Comparison of ENCODE assay signal across 22 cellular contexts in the genomic region with DNA sequence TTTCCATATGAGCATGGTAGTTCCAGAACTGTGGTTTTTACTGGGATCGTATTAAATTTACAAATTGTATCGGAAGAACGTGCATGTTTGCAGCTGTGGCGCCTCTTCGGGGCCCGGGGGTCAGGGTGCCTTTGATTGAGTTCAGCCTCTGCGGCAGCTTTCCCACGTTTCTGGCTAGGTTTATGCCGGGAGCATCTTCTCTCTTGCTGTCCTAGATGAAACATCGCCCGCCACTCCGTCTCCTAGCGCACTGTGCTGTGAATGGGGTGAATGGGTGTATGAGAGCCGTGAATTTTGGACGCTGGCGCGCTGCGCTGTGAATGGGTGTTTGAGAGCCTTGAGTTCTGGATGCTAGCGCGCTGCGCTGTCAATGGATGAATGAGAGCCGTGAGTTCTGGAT. TPM values are rescaled to one million over a fixed set of nuclear protein-coding genes. Genes with fewer than 3 reads are reported as not detected.
A peak's percentile ranks its signal among the peaks of the same experiment; 100 is the strongest.
DNase-seq lines count a peak whose midpoint lies in the region; ATAC-seq lines count a peak whose summit lies in the region.
"Had no signal": no experiment of that assay in that cellular context is flagged by ENCODE, and none has a peak within 500 bp of the region (broad histone marks: within the 10 kb centered on the region; RNA-seq: fewer than 3 reads in every experiment).

No MANE protein-coding gene starts in this region.

- H3K14ac ChIP-seq in neuronal stem cell (ENCODE audit: low read length): no peak overlapping the region

- no peak overlapping the region for H2BK120ac ChIP-seq in neuronal stem cell (ENCODE audit: low read depth, low read length)

- no peaks in the 10 kb centered on the region for H3K79me1 ChIP-seq in neuronal stem cell (ENCODE audit: low read depth, low read length)

- H4K91ac ChIP-seq in neuronal stem cell (ENCODE audit: low read depth, low read length, poor library complexity): no peak overlapping the region

- H2BK15ac ChIP-seq in neuronal stem cell (ENCODE audit: low read length): no peak overlapping the region

- peaks cover 23% of the 10 kb centered on the region for H3K4me1 ChIP-seq in CD8-positive, alpha-beta memory T cell (ENCODE audit: insufficient read depth, low read length)
- peaks cover 0 to 6% of the 10 kb centered on the region in 2 donors for H3K4me1 ChIP-seq in neuronal stem cell (ENCODE audit: control insufficient read depth in 2 of 2, insufficient read depth in 1 of 2, low read depth in 1 of 2, low read length in 2 of 2)
- H3K4me1 ChIP-seq: gastrocnemius medialis had no signal

- peaks cover 33% of the 10 kb centered on the region for H3K4me1 Mint-ChIP-seq in activated CD4-positive, alpha-beta T cell treated with anti-CD3 and anti-CD28 coated beads, Interleukin-2, amount 10 ng/mL, durations not matched to agents 7 days and 5 days
- peaks cover 28 to 39% (median 37%) of the 10 kb centered on the region in 3 donors for H3K4me1 Mint-ChIP-seq in CD8-positive, alpha-beta memory T cell
- peaks cover 33 to 34% of the 10 kb centered on the region in 2 donors for H3K4me1 Mint-ChIP-seq in effector memory CD8-positive, alpha-beta T cell (ENCODE audit: low read depth in 2 of 2)

- no peak overlapping the region for H2BK5ac ChIP-seq in neuronal stem cell (ENCODE audit: low read length)

- H3K9me3 Mint-ChIP-seq in activated CD4-positive, alpha-beta T cell treated with anti-CD3 and anti-CD28 coated beads, Interleukin-2, amount 10 ng/mL, durations not matched to agents 7 days and 5 days: no peaks in the 10 kb centered on the region
- peaks cover 0 to 2% (median 0%) of the 10 kb centered on the region in 5 donors for H3K9me3 Mint-ChIP-seq in CD8-positive, alpha-beta memory T cell
- H3K9me3 Mint-ChIP-seq in effector memory CD8-positive, alpha-beta T cell: no peaks in the 10 kb centered on the region
- H3K9me3 Mint-ChIP-seq: dendritic cell treated with granulocyte-macrophage colony-stimulating factor and Interleukin-4, amounts not matched to agents 40 ng/mL and 50 ng/mL, for 4 days had no signal

- H3K27me3 ChIP-seq in CD8-positive, alpha-beta memory T cell (ENCODE audit: insufficient read depth, low read length, poor library complexity, severe bottlenecking): no peaks in the 10 kb centered on the region
- peaks cover 0 to 21% (median 17%) of the 10 kb centered on the region in 3 experiments for H3K27me3 ChIP-seq in neuronal stem cell (ENCODE audit: control insufficient read depth in 3 of 3, insufficient read depth in 3 of 3, low read depth in 1 of 3, low read length in 3 of 3)

- CTCF ChIA-PET in activated CD4-positive, alpha-beta T cell treated with anti-CD3 and anti-CD28 coated beads, Interleukin-2, amount 10 ng/mL, durations not matched to agents 7 days and 5 days (lab: Charles Lee): interaction anchor here (1.0 kb wide), 1 partner anchor 14 kb away, joined by 3 read pairs; no protein-coding TSS in a partner anchor
- CTCF ChIA-PET in CD8-positive, alpha-beta memory T cell (lab: Charles Lee): interaction anchor here (1.7 kb wide), 1 partner anchor 12 kb away, joined by 4 read pairs; no protein-coding TSS in a partner anchor

- no peak overlapping the region for H3K9ac ChIP-seq in neuronal stem cell (ENCODE audit: low read depth, low read length, poor library complexity)
- H3K9ac ChIP-seq: SK-N-SH had no signal

- H3K18ac ChIP-seq in neuronal stem cell (ENCODE audit: low read length): peak overlapping the region; percentile 64

- no peak overlapping the region for H2BK12ac ChIP-seq in neuronal stem cell (ENCODE audit: low read length)

- ATAC-seq in effector memory CD8-positive, alpha-beta T cell (replicated peaks): no peak
- ATAC-seq: A549, gastrocnemius medialis had no signal

- WGBS in neuronal stem cell (ENCODE audit: extremely low coverage in 2 of 2, insufficient read length in 2 of 2, insufficient replicate concordance in 1 of 2), 2 donors: no CpG with 5 or more reads among the region's 22 CpGs

- H2AK5ac ChIP-seq in neuronal stem cell (ENCODE audit: low read depth, low read length): no peak overlapping the region

- H3K36me3 Mint-ChIP-seq in activated CD4-positive, alpha-beta T cell treated with anti-CD3 and anti-CD28 coated beads, Interleukin-2, amount 10 ng/mL, durations not matched to agents 7 days and 5 days (ENCODE audit: low read depth): no peaks in the 10 kb centered on the region
- H3K36me3 Mint-ChIP-seq in CD8-positive, alpha-beta memory T cell: peaks cover 0 to 3% (median 0%) of the 10 kb centered on the region in 3 donors
- peaks cover 19% of the 10 kb centered on the region for H3K36me3 Mint-ChIP-seq in effector memory CD8-positive, alpha-beta T cell (ENCODE audit: insufficient read depth)
- H3K36me3 Mint-ChIP-seq: brain had no signal

- POLR2A ChIA-PET in activated CD4-positive, alpha-beta T cell treated with anti-CD3 and anti-CD28 coated beads, Interleukin-2, amount 10 ng/mL, durations not matched to agents 7 days and 5 days (lab: Charles Lee): no interaction called here
- POLR2A ChIA-PET in CD8-positive, alpha-beta memory T cell (lab: Charles Lee): no interaction called here

- H3K4me3 Mint-ChIP-seq in activated CD4-positive, alpha-beta T cell treated with anti-CD3 and anti-CD28 coated beads, Interleukin-2, amount 10 ng/mL, durations not matched to agents 7 days and 5 days: no peak overlapping the region
- H3K4me3 Mint-ChIP-seq in CD8-positive, alpha-beta memory T cell: peak overlapping the region in 6 of 7 donors; percentile 43 to 76 (median 54)
- H3K4me3 Mint-ChIP-seq in effector memory CD8-positive, alpha-beta T cell: peak overlapping the region; percentile 75 to 77
- H3K4me3 Mint-ChIP-seq: dendritic cell treated with granulocyte-macrophage colony-stimulating factor and Interleukin-4, amounts not matched to agents 40 ng/mL and 50 ng/mL, for 4 days had no signal

- no peak overlapping the region for H3K4me2 ChIP-seq in neuronal stem cell (ENCODE audit: insufficient read depth, low read length, poor library complexity, severe bottlenecking)
- H3K4me2 ChIP-seq: A549, SK-N-SH had no signal

- H3K23ac ChIP-seq in neuronal stem cell (ENCODE audit: low read depth, low read length, poor library complexity): no peak overlapping the region

- H3K36me3 ChIP-seq in CD8-positive, alpha-beta memory T cell (ENCODE audit: insufficient read depth, low read length): no peaks in the 10 kb centered on the region
- H3K36me3 ChIP-seq in neuronal stem cell (replicated peaks in 1 of 2; ENCODE audit: control insufficient read depth in 2 of 2, insufficient read depth in 2 of 2, low read length in 2 of 2): no peaks in the 10 kb centered on the region
- H3K36me3 ChIP-seq: gastrocnemius medialis, tibial artery had no signal

- peaks cover 6% of the 10 kb centered on the region for H3K27me3 Mint-ChIP-seq in activated CD4-positive, alpha-beta T cell treated with anti-CD3 and anti-CD28 coated beads, Interleukin-2, amount 10 ng/mL, durations not matched to agents 7 days and 5 days
- H3K27me3 Mint-ChIP-seq in CD8-positive, alpha-beta memory T cell: no peaks in the 10 kb centered on the region
- H3K27me3 Mint-ChIP-seq in effector memory CD8-positive, alpha-beta T cell: no peaks in the 10 kb centered on the region
- H3K27me3 Mint-ChIP-seq: brain had no signal

- no peak overlapping the region for H3K4me3 ChIP-seq in CD8-positive, alpha-beta memory T cell (ENCODE audit: low read length)
- H3K4me3 ChIP-seq in neuronal stem cell (ENCODE audit: low read length in 2 of 2): no peak overlapping the region
- H3K4me3 ChIP-seq: A549, gastrocnemius medialis, tibial artery had no signal

- H3K27ac ChIP-seq in CD8-positive, alpha-beta memory T cell (ENCODE audit: low read depth, low read length): no peak overlapping the region
- no peak overlapping the region for H3K27ac ChIP-seq in neuronal stem cell (replicated peaks; ENCODE audit: low read length)
- H3K27ac ChIP-seq: A549, gastrocnemius medialis, tibial artery had no signal

- H3K9me3 ChIP-seq in CD8-positive, alpha-beta memory T cell (ENCODE audit: low read length): no peaks in the 10 kb centered on the region
- no peaks in the 10 kb centered on the region for H3K9me3 ChIP-seq in neuronal stem cell (replicated peaks in 1 of 2; ENCODE audit: control insufficient read depth in 2 of 2, insufficient read depth in 1 of 2, low read depth in 1 of 2, low read length in 2 of 2)
- H3K9me3 ChIP-seq: A549, gastrocnemius medialis, SK-N-SH, tibial artery had no signal

- H2AFZ ChIP-seq in neuronal stem cell (ENCODE audit: low read length): no peak overlapping the region

- H3K27ac Mint-ChIP-seq in activated CD4-positive, alpha-beta T cell treated with anti-CD3 and anti-CD28 coated beads, Interleukin-2, amount 10 ng/mL, durations not matched to agents 7 days and 5 days: peak overlapping the region; percentile 63
- peak overlapping the region in 4 of 8 donors; percentile 30 to 88 (median 76) for H3K27ac Mint-ChIP-seq in CD8-positive, alpha-beta memory T cell
- peak overlapping the region in 1 of 2 donors; percentile 86 for H3K27ac Mint-ChIP-seq in effector memory CD8-positive, alpha-beta T cell
- H3K27ac Mint-ChIP-seq: dendritic cell treated with granulocyte-macrophage colony-stimulating factor and Interleukin-4, amounts not matched to agents 40 ng/mL and 50 ng/mL, for 4 days had no signal

- DNase-seq in activated CD4-positive, alpha-beta T cell treated with anti-CD3 and anti-CD28 coated beads, Interleukin-2, amount 10 ng/mL, durations not matched to agents 7 days and 5 days: no peak
- no peak for DNase-seq in activated CD4-positive, alpha-beta T cell treated with anti-CD3 and anti-CD28 coated beads, Interleukin-2, amount 50 U/mL, for 1 hour
- DNase-seq in CD8-positive, alpha-beta memory T cell: no peak
- DNase-seq in effector memory CD8-positive, alpha-beta T cell: no peak
- no peak for DNase-seq in neuronal stem cell (ENCODE audit: low spot score)
- DNase-seq in NK-92 (lab: John Stamatoyannopoulos, UW; ENCODE audit: unreplicated experiment): no peak
- DNase-seq in NCI-H226: no peak
- DNase-seq in NCI-H82 treated with DMSO at 0.1 percent for 48 hours (lab: John Stamatoyannopoulos, UW; ENCODE audit: unreplicated experiment): no peak
- DNase-seq: activated naive CD4-positive, alpha-beta T cell treated with anti-CD3 and anti-CD28 coated beads, Interleukin-2, amount 50 U/mL, for 16 hours; DMS79 treated with DMSO at 0.1 percent for 48 hours; erythroblast; gastrocnemius medialis; kidney glomerular epithelial cell; NCI-H1436 treated with DMSO at 0.1 percent for 48 hours; NCI-H774; SK-N-SH; tibial artery had no signal

- no peak overlapping the region for H3K4ac ChIP-seq in neuronal stem cell (ENCODE audit: low read length)

- H4K8ac ChIP-seq in neuronal stem cell (ENCODE audit: low read depth, low read length): no peak overlapping the region

RNA-seq across cellular contexts. Expression of gene PDCD1, which starts 12.3 kb away (rescaled TPM):
- total RNA-seq in activated CD4-positive, alpha-beta T cell treated with anti-CD3 and anti-CD28 coated beads, Interleukin-2, amount 10 ng/mL, durations not matched to agents 7 days and 5 days: 1 to 10 TPM; 4.7 to 4.9 TPM
- total RNA-seq in CD8-positive, alpha-beta memory T cell: 10 to 100 TPM; 34.3 to 39.3 TPM
- 41.8 TPM for polyA plus RNA-seq in CD8-positive, alpha-beta memory T cell
- not detected for polyA plus RNA-seq in neuronal stem cell (2013, experiment 1 of 2)
- not detected for polyA plus RNA-seq in neuronal stem cell (2013, experiment 2 of 2)
- total RNA-seq: MCF 10A had no signal
- polyA plus RNA-seq: A549, SK-N-SH had no signal

RNA-seq across cellular contexts. Expression of gene RTP5, which starts 23.1 kb away (rescaled TPM):
- total RNA-seq in activated CD4-positive, alpha-beta T cell treated with anti-CD3 and anti-CD28 coated beads, Interleukin-2, amount 10 ng/mL, durations not matched to agents 7 days and 5 days: not detected
- under 1 TPM; 0.11 to 0.18 TPM for total RNA-seq in CD8-positive, alpha-beta memory T cell
- 0.23 TPM for polyA plus RNA-seq in CD8-positive, alpha-beta memory T cell
- not detected for polyA plus RNA-seq in neuronal stem cell (2013, experiment 1 of 2)
- polyA plus RNA-seq in neuronal stem cell (2013, experiment 2 of 2): not detected
- total RNA-seq: gastrocnemius medialis, MCF 10A had no signal
- polyA plus RNA-seq: A549, SK-N-SH had no signal

RNA-seq across cellular contexts. Expression of gene NEU4, which starts 37.4 kb away (rescaled TPM):
- total RNA-seq in activated CD4-positive, alpha-beta T cell treated with anti-CD3 and anti-CD28 coated beads, Interleukin-2, amount 10 ng/mL, durations not matched to agents 7 days and 5 days: under 1 TPM in 1 of 2 experiments, not detected in 1; 0.37 TPM
- total RNA-seq in CD8-positive, alpha-beta memory T cell: not detected
- polyA plus RNA-seq in CD8-positive, alpha-beta memory T cell: not detected
- polyA plus RNA-seq in neuronal stem cell (2013, experiment 1 of 2): 0.45 TPM
- 0.37 TPM for polyA plus RNA-seq in neuronal stem cell (2013, experiment 2 of 2)
- total RNA-seq: activated CD8-positive, alpha-beta memory T cell treated with anti-CD3 and anti-CD28 coated beads for 36 hours; MCF 10A had no signal

Comparison
In these comparisons a context has a peak if more than half of its experiments do, and no peak if none do; other contexts are left out.
1. RNA of gene PDCD1, which starts 12.3 kb away (total RNA-seq): 34.3 to 39.3 TPM in CD8-positive, alpha-beta memory T cell; 4.7 to 4.9 TPM in activated CD4-positive, alpha-beta T cell treated with anti-CD3 and anti-CD28 coated beads, Interleukin-2, amount 10 ng/mL, durations not matched to agents 7 days and 5 days; every median in the first group is over 4 times any median in the second.